ENCODE assay signal across 14 cellular contexts in genomic region chr11:10911907-10912306, GRCh38. TPM values are rescaled to one million over a fixed set of nuclear protein-coding genes. Genes with fewer than 3 reads are reported as not detected.
A peak's percentile ranks its signal among the peaks of the same experiment; 100 is the strongest.
DNase-seq lines count a peak whose midpoint lies in the region; ATAC-seq, FAIRE-seq and TF ChIP-seq lines count a peak whose summit lies in the region.
"Had no signal": no experiment of that assay in that cellular context is flagged by ENCODE, and none has a peak within 500 bp of the region (broad histone marks: within the 10 kb centered on the region; RNA-seq: fewer than 3 reads in every experiment).

No MANE protein-coding gene starts in this region.

- H2BK12ac ChIP-seq in H1 (ENCODE audit: low read depth, low read length), result peak overlapping the region; percentile 93

- intact Hi-C loops in left lung (cut with DNase I), result no loop called here

- WGBS in H1 (ENCODE audit: extremely low coverage in 1 of 2, insufficient coverage in 1 of 2, insufficient read length in 1 of 2, insufficient replicate concordance in 2 of 2, low coverage in 1 of 2, low lambda C conversion rate in 2 of 2, missing lambda C conversion rate in 1 of 2), 2 experiments, result 76% methylated on average over 7 of the region's 7 CpGs; no CpG with 5 or more reads in 1 of the 2 experiments

- no peak overlapping the region for H3K9ac ChIP-seq in H1 (replicated peaks in 1 of 4; ENCODE audit: extremely low read depth in 1 of 4, low read depth in 3 of 4, low read length in 3 of 4)

- H3K79me1 ChIP-seq in H1 (ENCODE audit: low read depth, low read length), result no peaks in the 10 kb centered on the region

- no peak for TF ChIP-seq RAD21 in H1 (IDR thresholded peaks at IDR 0.05 in 1 of 2, conservative IDR thresholded peaks at IDR 0.05 in 1 of 2; ENCODE audit: low read depth in 2 of 2, low read length in 2 of 2)

- no peak for FAIRE-seq in H1 (lab: Jason Lieb, UNC)

- H2BK5ac ChIP-seq in H1 (ENCODE audit: low read depth, low read length), result peak overlapping the region; percentile 68

- H3K36me3 ChIP-seq in HAP-1 (replicated peaks), result no peaks in the 10 kb centered on the region
- H3K36me3 ChIP-seq in H1 (ENCODE audit: control insufficient read depth in 2 of 4, insufficient read depth in 4 of 4, low read length in 3 of 4), result no peaks in the 10 kb centered on the region
- no peaks in the 10 kb centered on the region for H3K36me3 ChIP-seq in left lung

- H3K4ac ChIP-seq in H1 (replicated peaks; ENCODE audit: insufficient read length, low read depth, low read length), result no peak overlapping the region

- in situ Hi-C loops in HAP-1 (cut with MboI; ENCODE audit: low sequenced_read_pairs), result no loop called here

- peak overlapping the region; percentile 52; the same call in 1 of the 2 replicates for H3K18ac ChIP-seq in H1 (ENCODE audit: extremely low read depth, low read length)

- H2BK15ac ChIP-seq in H1 (ENCODE audit: low read length), result no peak overlapping the region

- peaks cover 6% of the 10 kb centered on the region; the same call in 1 of the 2 replicates for H3K23me2 ChIP-seq in H1 (ENCODE audit: low read depth, low read length)

- H3K27me3 ChIP-seq in HAP-1 (ENCODE audit: low read depth), result no peaks in the 10 kb centered on the region
- H3K27me3 ChIP-seq in H1 (replicated peaks in 1 of 4; ENCODE audit: control insufficient read depth in 3 of 4, extremely low read depth in 1 of 4, insufficient read depth in 3 of 4, low read length in 3 of 4), result no peaks in the 10 kb centered on the region
- H3K27me3 ChIP-seq in left lung, result no peaks in the 10 kb centered on the region

- no peak overlapping the region for H3K14ac ChIP-seq in H1 (ENCODE audit: insufficient read length)

- peak overlapping the region; percentile 79; the same call in 1 of the 2 replicates for H2AK5ac ChIP-seq in H1 (ENCODE audit: low read depth, low read length)

- DNase-seq in DMS79 (lab: John Stamatoyannopoulos, UW), result peak; percentile 61
- DNase-seq in HAP-1 (ENCODE audit: low spot score in 2 of 2), result peak; percentile 70 to 89
- DNase-seq in H1 (ENCODE audit: low read depth in 1 of 2, low spot score in 2 of 2), result no peak
- no peak for DNase-seq in left lung
- DNase-seq in AG08396 (ENCODE audit: low spot score), result no peak
- no peak for DNase-seq in DMS 273 (lab: John Stamatoyannopoulos, UW; ENCODE audit: unreplicated experiment)
- DNase-seq: CD4-positive, CD25-positive, alpha-beta regulatory T cell; MV-4-11; NCI-H146; NCI-H2081 treated with DMSO at 0.1 percent for 48 hours; NCI-H69; SHP77 treated with DMSO at 0.1 percent for 48 hours had no signal

- H2AFZ ChIP-seq in H1 (ENCODE audit: low read length), result peak overlapping the region; percentile 43; the same call in 1 of the 2 replicates

- CTCF ChIA-PET in H1 (lab: Charles Lee; ENCODE audit: partially characterized antibody), result interaction anchor here (0.6 to 2.3 kb wide), 5 partner anchors 9 to 118 kb away, joined by 3 to 8 read pairs (median 3); no protein-coding TSS in a partner anchor

- no peak overlapping the region for H4K5ac ChIP-seq in H1 (ENCODE audit: insufficient read length, low read depth, low read length)

- no peak for TF ChIP-seq EP300 in H1 (IDR thresholded peaks at IDR 0.05; ENCODE audit: borderline replicate concordance in 1 of 2, low read depth in 2 of 2, low read length in 2 of 2)

- POLR2A ChIA-PET in H1 (lab: Charles Lee; ENCODE audit: partially characterized antibody), result interaction anchor here (0.6 to 1.6 kb wide), 7 partner anchors 11 to 119 kb away, joined by 3 to 5 read pairs (median 4); no protein-coding TSS in a partner anchor

- no peak overlapping the region for H3K23ac ChIP-seq in H1 (ENCODE audit: insufficient read length)

- H3K4me2 ChIP-seq in H1 (ENCODE audit: insufficient read depth in 1 of 2, low read depth in 2 of 2, low read length in 2 of 2), result peak overlapping the region in 1 of 2 experiments; percentile 55; a peak in 1 of 4 replicates

- no peak overlapping the region for H3K27ac ChIP-seq in H1 (ENCODE audit: low read depth, low read length)
- H3K27ac ChIP-seq in left lung, result no peak overlapping the region

- ATAC-seq in left lung (peak; percentile 21), GM19328 (IDR thresholded peaks at IDR 0.05; ENCODE audit: unreplicated experiment) (no peak)
- ATAC-seq: HCT116 had no signal

- H4K8ac ChIP-seq in H1 (ENCODE audit: extremely low read depth, insufficient read depth, low read length), result no peak overlapping the region

- H4K91ac ChIP-seq in H1 (replicated peaks; ENCODE audit: insufficient read length, low read length), result no peak overlapping the region

- TF ChIP-seq POLR2A in H1 (IDR thresholded peaks at IDR 0.05; ENCODE audit: control extremely low read depth in 1 of 2, low read depth in 2 of 2, low read length in 2 of 2), result no peak

- H3K4me3 ChIP-seq in HAP-1 (no peak overlapping the region), H1 (ENCODE audit: extremely low read depth in 1 of 4, insufficient read depth in 2 of 4, low read depth in 3 of 4, low read length in 4 of 4) (no peak overlapping the region), left lung (no peak overlapping the region)

- no peaks in the 10 kb centered on the region for H3K79me2 ChIP-seq in H1 (ENCODE audit: control insufficient read depth in 1 of 2, insufficient read depth in 2 of 2, low read length in 2 of 2)

- H4K20me1 ChIP-seq in H1 (replicated peaks in 1 of 2; ENCODE audit: control insufficient read depth in 1 of 2, insufficient read depth in 2 of 2, low read length in 2 of 2), result no peaks in the 10 kb centered on the region

- H3K9me3 ChIP-seq in HAP-1 (no peaks in the 10 kb centered on the region; the same call in 1 of the 2 replicates), H1 (ENCODE audit: insufficient read depth in 2 of 2, low read depth in 1 of 2, low read length in 1 of 2) (no peaks in the 10 kb centered on the region), left lung (no peaks in the 10 kb centered on the region)

- H2BK20ac ChIP-seq in H1 (ENCODE audit: low read length), result peak overlapping the region; percentile 52; the same call in 1 of the 2 replicates

- peaks cover 37% of the 10 kb centered on the region for H3K4me1 ChIP-seq in HAP-1
- H3K4me1 ChIP-seq in H1 (replicated peaks in 1 of 4; ENCODE audit: control insufficient read depth in 3 of 4, insufficient read depth in 4 of 4, low read length in 3 of 4), result peaks cover 3 to 20% (median 6%) of the 10 kb centered on the region in 4 experiments; a peak in 4 of 7 replicates
- no peaks in the 10 kb centered on the region for H3K4me1 ChIP-seq in left lung

- no peak overlapping the region for H2BK120ac ChIP-seq in H1 (replicated peaks; ENCODE audit: low read depth, low read length)

- no peak overlapping the region for H3K56ac ChIP-seq in H1 (replicated peaks; ENCODE audit: insufficient read length, low read depth, low read length)

- TF ChIP-seq CTCF in H1 (IDR thresholded peaks at IDR 0.05; ENCODE audit: control extremely low read depth in 1 of 3, insufficient read depth in 1 of 3, low read depth in 1 of 3, low read length in 3 of 3), result no peak
- no peak for TF ChIP-seq CTCF in left lung (IDR thresholded peaks at IDR 0.05)

TF ChIP-seq in H1, 55 proteins besides CTCF, POLR2A, EP300 and RAD21:
- TF ChIP-seq KDM1A (IDR thresholded peaks at IDR 0.05; ENCODE audit: borderline replicate concordance, low read length), result no peak

RNA-seq across cellular contexts. Expression of gene ZBED5, which starts 54.1 kb away (rescaled TPM):
- 48.7 and 54.2 TPM in 2 replicates for total RNA-seq in H1 (2021; fragmentation: NEBNext Ultra II Directional; extraction: Animal tissue kit (Norgen Biotek cat#: 25700))
- 47.9 and 94.7 TPM in 2 replicates for polyA plus RNA-seq in H1 (2011; rRNA removed)
- polyA plus RNA-seq in H1 (2011; cell fraction: cytosol; rRNA removed), result 39.7 TPM
- 31.1 TPM for polyA plus RNA-seq in H1 (2011; cell fraction: nucleus; rRNA removed)
- polyA plus RNA-seq in H1 (2012, experiment 1 of 2), result 28.8 to 48.3 TPM (median 33.8 TPM) in 4 replicates
- 4.4 TPM for polyA plus RNA-seq in H1 (2012, experiment 2 of 2)
- 43.7 TPM for polyA plus RNA-seq in H1 (2013, experiment 1 of 2)
- polyA plus RNA-seq in H1 (2013, experiment 2 of 2), result 43.6 TPM
- polyA minus RNA-seq in H1 (2011; rRNA and poly(A)+ RNA removed), result 147 and 161 TPM in 2 replicates
- 66.1 TPM for polyA minus RNA-seq in H1 (2011; cell fraction: cytosol; rRNA and poly(A)+ RNA removed)
- 120 TPM for polyA minus RNA-seq in H1 (2011; cell fraction: nucleus; rRNA and poly(A)+ RNA removed)
- total RNA-seq in left lung, result 10 to 100 TPM; 37.4 to 41.5 TPM

Comparison
In these comparisons a context has a peak if more than half of its experiments do, and no peak if none do; other contexts are left out.
1. DNase-seq: peak in DMS79 (single experiment) and HAP-1 (2 of 2); none in H1 (0 of 2), left lung (0 of 2), AG08396 (single experiment) and DMS 273 (single experiment).